21 cellular contexts compared by ENCODE assay signal in the genomic region with DNA sequence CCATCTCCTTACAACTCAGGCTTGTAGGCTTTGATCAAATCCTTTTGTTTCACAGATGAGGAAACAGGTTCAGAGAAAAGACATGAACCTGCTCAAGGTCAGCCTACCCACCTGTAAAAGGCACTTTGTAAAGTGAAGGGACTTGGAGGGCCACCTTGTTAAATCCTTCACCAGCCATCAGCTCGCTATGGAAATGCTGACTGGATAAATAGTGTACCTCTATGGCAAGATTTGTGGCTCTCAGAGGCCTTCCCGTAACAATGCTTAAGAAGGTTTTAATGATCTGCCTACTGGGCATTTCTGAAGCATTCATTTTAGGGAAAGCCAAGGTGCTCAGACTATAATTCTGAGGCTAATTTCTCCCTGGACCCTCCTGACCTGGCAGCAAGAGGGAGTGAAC.
DNase-seq lines count a peak whose midpoint lies in the region; ATAC-seq and TF ChIP-seq lines count a peak whose summit lies in the region.
"Had no signal": no experiment of that assay in that cellular context is flagged by ENCODE, and none has a peak within 500 bp of the region (broad histone marks: within the 10 kb centered on the region; RNA-seq: fewer than 3 reads in every experiment).

No MANE protein-coding gene starts in this region.

- H3K27me3 ChIP-seq in esophagus muscularis mucosa, result no peaks in the 10 kb centered on the region

- H3K27ac ChIP-seq in esophagus muscularis mucosa (replicated peaks in 1 of 4), result no peak overlapping the region
- H3K27ac ChIP-seq: KMS-11, SK-N-MC had no signal

- TF ChIP-seq EP300 in esophagus muscularis mucosa (IDR thresholded peaks at IDR 0.05), result no peak

- H3K27ac Mint-ChIP-seq in activated naive CD8-positive, alpha-beta T cell treated with anti-CD3 and anti-CD28 coated beads, Interleukin-2, amount 50 U/mL, for 24 hours, result peak overlapping the region; percentile 82
- H3K27ac Mint-ChIP-seq in activated naive CD8-positive, alpha-beta T cell treated with anti-CD3 and anti-CD28 coated beads for 36 hours, result no peak overlapping the region
- H3K27ac Mint-ChIP-seq in stimulated activated naive B cell treated with anti-CD40 and anti-IgM and Interleukin-4, amounts not matched to agents 10 μg/mL and 1 μg/mL and 100 μg/mL, for 72 hours, result peak overlapping the region; percentile 96
- H3K27ac Mint-ChIP-seq in activated T-helper 2 cell treated with anti-CD3 and anti-CD28 coated beads, Interferon-gamma antibody, Interleukin-2, Interleukin-4, amounts not matched to agents 10 μg/mL and 5 μg/mL and 100 μg/mL, durations not matched to agents 14 hours and 24 hours and 36 hours, result no peak overlapping the region

- no peak for DNase-seq in activated naive CD8-positive, alpha-beta T cell treated with anti-CD3 and anti-CD28 coated beads, Interleukin-2, amount 50 U/mL, for 24 hours
- no peak for DNase-seq in activated naive CD8-positive, alpha-beta T cell treated with anti-CD3 and anti-CD28 coated beads for 36 hours
- DNase-seq in DMS79 treated with DMSO at 0.1 percent for 48 hours (lab: John Stamatoyannopoulos, UW) (peak; percentile 88), esophagus muscularis mucosa (ENCODE audit: extremely low spot score) (peak; percentile 29)
- no peak for DNase-seq in stimulated activated naive B cell treated with anti-CD40 and anti-IgM and Interleukin-4, amounts not matched to agents 10 μg/mL and 1 μg/mL and 100 μg/mL, for 72 hours
- DNase-seq in activated CD4-positive, alpha-beta T cell treated with anti-CD3 and anti-CD28 coated beads, Interleukin-2, amount 50 U/mL, for 48 hours, result no peak
- no peak for DNase-seq in activated T-helper 2 cell treated with anti-CD3 and anti-CD28 coated beads, Interferon-gamma antibody, Interleukin-2, Interleukin-4, amounts not matched to agents 10 μg/mL and 5 μg/mL and 100 μg/mL, durations not matched to agents 14 hours and 24 hours and 36 hours (ENCODE audit: low spot score)
- DNase-seq: 8988T; C1 segment of cervical spinal cord; CD4-positive, alpha-beta memory T cell; COR-L47; DMS53; MM.1S; NCI-H2029; NCI-H2227 treated with DMSO at 0.1 percent for 48 hours; NCI-H526 treated with DMSO at 0.1 percent for 48 hours; OCI-M1; SIG-M5 had no signal

- WGBS in esophagus muscularis mucosa, result 88% methylated on average over 2 of the region's 2 CpGs

- intact Hi-C loops in esophagus muscularis mucosa (cut with DNase I), result no loop called here
- intact Hi-C loops in activated T-helper 2 cell treated with anti-CD3 and anti-CD28 coated beads, Interferon-gamma antibody, Interleukin-2, Interleukin-4, amounts not matched to agents 10 μg/mL and 5 μg/mL and 100 μg/mL, durations not matched to agents 14 hours and 24 hours and 36 hours (cut with micrococcal nuclease), result no loop called here

- H3K36me3 ChIP-seq in esophagus muscularis mucosa, result no peaks in the 10 kb centered on the region

- H3K4me3 ChIP-seq in esophagus muscularis mucosa, result no peak overlapping the region
- H3K4me3 ChIP-seq: SK-N-MC had no signal

- no peak for TF ChIP-seq POLR2A in esophagus muscularis mucosa (IDR thresholded peaks at IDR 0.05; ENCODE audit: low read depth)

- H3K4me1 Mint-ChIP-seq in activated naive CD8-positive, alpha-beta T cell treated with anti-CD3 and anti-CD28 coated beads, Interleukin-2, amount 50 U/mL, for 24 hours, result peaks cover 77% of the 10 kb centered on the region
- H3K4me1 Mint-ChIP-seq in activated naive CD8-positive, alpha-beta T cell treated with anti-CD3 and anti-CD28 coated beads for 36 hours, result peaks cover 49% of the 10 kb centered on the region
- H3K4me1 Mint-ChIP-seq in stimulated activated naive B cell treated with anti-CD40 and anti-IgM and Interleukin-4, amounts not matched to agents 10 μg/mL and 1 μg/mL and 100 μg/mL, for 72 hours, result peaks cover 70 to 88% of the 10 kb centered on the region in 2 donors
- peaks cover 54% of the 10 kb centered on the region for H3K4me1 Mint-ChIP-seq in activated T-helper 2 cell treated with anti-CD3 and anti-CD28 coated beads, Interferon-gamma antibody, Interleukin-2, Interleukin-4, amounts not matched to agents 10 μg/mL and 5 μg/mL and 100 μg/mL, durations not matched to agents 14 hours and 24 hours and 36 hours (ENCODE audit: low read depth)

- H3K4me3 Mint-ChIP-seq in activated naive CD8-positive, alpha-beta T cell treated with anti-CD3 and anti-CD28 coated beads, Interleukin-2, amount 50 U/mL, for 24 hours, result no peak overlapping the region
- no peak overlapping the region for H3K4me3 Mint-ChIP-seq in activated naive CD8-positive, alpha-beta T cell treated with anti-CD3 and anti-CD28 coated beads for 36 hours
- H3K4me3 Mint-ChIP-seq in stimulated activated naive B cell treated with anti-CD40 and anti-IgM and Interleukin-4, amounts not matched to agents 10 μg/mL and 1 μg/mL and 100 μg/mL, for 72 hours, result no peak overlapping the region
- no peak overlapping the region for H3K4me3 Mint-ChIP-seq in activated T-helper 2 cell treated with anti-CD3 and anti-CD28 coated beads, Interferon-gamma antibody, Interleukin-2, Interleukin-4, amounts not matched to agents 10 μg/mL and 5 μg/mL and 100 μg/mL, durations not matched to agents 14 hours and 24 hours and 36 hours (ENCODE audit: low read depth)
- H3K4me3 Mint-ChIP-seq: CD4-positive, alpha-beta memory T cell had no signal

- H3K4me1 ChIP-seq in esophagus muscularis mucosa, result no peaks in the 10 kb centered on the region

- peaks cover 22% of the 10 kb centered on the region for H3K9me3 Mint-ChIP-seq in activated naive CD8-positive, alpha-beta T cell treated with anti-CD3 and anti-CD28 coated beads, Interleukin-2, amount 50 U/mL, for 24 hours
- H3K9me3 Mint-ChIP-seq in activated naive CD8-positive, alpha-beta T cell treated with anti-CD3 and anti-CD28 coated beads for 36 hours, result peaks cover 16% of the 10 kb centered on the region
- peaks cover 14 to 17% of the 10 kb centered on the region in 2 donors for H3K9me3 Mint-ChIP-seq in stimulated activated naive B cell treated with anti-CD40 and anti-IgM and Interleukin-4, amounts not matched to agents 10 μg/mL and 1 μg/mL and 100 μg/mL, for 72 hours
- H3K9me3 Mint-ChIP-seq in activated T-helper 2 cell treated with anti-CD3 and anti-CD28 coated beads, Interferon-gamma antibody, Interleukin-2, Interleukin-4, amounts not matched to agents 10 μg/mL and 5 μg/mL and 100 μg/mL, durations not matched to agents 14 hours and 24 hours and 36 hours, result peaks cover 27% of the 10 kb centered on the region

- TF ChIP-seq CTCF in esophagus muscularis mucosa (IDR thresholded peaks at IDR 0.05), result no peak

- H3K9me3 ChIP-seq in esophagus muscularis mucosa, result peaks cover 0 to 6% (median 0%) of the 10 kb centered on the region in 4 donors

- ATAC-seq in activated naive CD8-positive, alpha-beta T cell treated with anti-CD3 and anti-CD28 coated beads, Interleukin-2, amount 50 U/mL, for 24 hours, result no peak
- no peak for ATAC-seq in stimulated activated naive B cell treated with anti-CD40 and anti-IgM and Interleukin-4, amounts not matched to agents 10 μg/mL and 1 μg/mL and 100 μg/mL, for 72 hours (replicated peaks)
- no peak for ATAC-seq in HG03108 (IDR thresholded peaks at IDR 0.05; ENCODE audit: unreplicated experiment)

- H3K27me3 Mint-ChIP-seq in activated naive CD8-positive, alpha-beta T cell treated with anti-CD3 and anti-CD28 coated beads, Interleukin-2, amount 50 U/mL, for 24 hours, result no peaks in the 10 kb centered on the region
- H3K27me3 Mint-ChIP-seq in activated naive CD8-positive, alpha-beta T cell treated with anti-CD3 and anti-CD28 coated beads for 36 hours, result no peaks in the 10 kb centered on the region
- no peaks in the 10 kb centered on the region for H3K27me3 Mint-ChIP-seq in stimulated activated naive B cell treated with anti-CD40 and anti-IgM and Interleukin-4, amounts not matched to agents 10 μg/mL and 1 μg/mL and 100 μg/mL, for 72 hours
- H3K27me3 Mint-ChIP-seq in activated T-helper 2 cell treated with anti-CD3 and anti-CD28 coated beads, Interferon-gamma antibody, Interleukin-2, Interleukin-4, amounts not matched to agents 10 μg/mL and 5 μg/mL and 100 μg/mL, durations not matched to agents 14 hours and 24 hours and 36 hours (ENCODE audit: low read depth), result no peaks in the 10 kb centered on the region
- H3K27me3 Mint-ChIP-seq: CD4-positive, alpha-beta memory T cell had no signal

- peaks cover 12% of the 10 kb centered on the region for H3K36me3 Mint-ChIP-seq in activated naive CD8-positive, alpha-beta T cell treated with anti-CD3 and anti-CD28 coated beads, Interleukin-2, amount 50 U/mL, for 24 hours (ENCODE audit: low read depth)
- peaks cover 15% of the 10 kb centered on the region for H3K36me3 Mint-ChIP-seq in activated naive CD8-positive, alpha-beta T cell treated with anti-CD3 and anti-CD28 coated beads for 36 hours
- H3K36me3 Mint-ChIP-seq in stimulated activated naive B cell treated with anti-CD40 and anti-IgM and Interleukin-4, amounts not matched to agents 10 μg/mL and 1 μg/mL and 100 μg/mL, for 72 hours, result peaks cover 7 to 16% of the 10 kb centered on the region in 2 donors
- H3K36me3 Mint-ChIP-seq in activated T-helper 2 cell treated with anti-CD3 and anti-CD28 coated beads, Interferon-gamma antibody, Interleukin-2, Interleukin-4, amounts not matched to agents 10 μg/mL and 5 μg/mL and 100 μg/mL, durations not matched to agents 14 hours and 24 hours and 36 hours (ENCODE audit: low read depth), result peaks cover 8% of the 10 kb centered on the region

Comparison
In these comparisons a context has a peak if more than half of its experiments do, and no peak if none do; other contexts are left out.
1. H3K27ac Mint-ChIP-seq: peak in activated naive CD8-positive, alpha-beta T cell treated with anti-CD3 and anti-CD28 coated beads, Interleukin-2, amount 50 U/mL, for 24 hours (single experiment) and stimulated activated naive B cell treated with anti-CD40 and anti-IgM and Interleukin-4, amounts not matched to agents 10 μg/mL and 1 μg/mL and 100 μg/mL, for 72 hours (single experiment); none in activated naive CD8-positive, alpha-beta T cell treated with anti-CD3 and anti-CD28 coated beads for 36 hours (single experiment) and activated T-helper 2 cell treated with anti-CD3 and anti-CD28 coated beads, Interferon-gamma antibody, Interleukin-2, Interleukin-4, amounts not matched to agents 10 μg/mL and 5 μg/mL and 100 μg/mL, durations not matched to agents 14 hours and 24 hours and 36 hours (single experiment).
2. DNase-seq: peak in DMS79 treated with DMSO at 0.1 percent for 48 hours (single experiment) and esophagus muscularis mucosa (single experiment); none in activated naive CD8-positive, alpha-beta T cell treated with anti-CD3 and anti-CD28 coated beads, Interleukin-2, amount 50 U/mL, for 24 hours (single experiment), activated naive CD8-positive, alpha-beta T cell treated with anti-CD3 and anti-CD28 coated beads for 36 hours (single experiment), stimulated activated naive B cell treated with anti-CD40 and anti-IgM and Interleukin-4, amounts not matched to agents 10 μg/mL and 1 μg/mL and 100 μg/mL, for 72 hours (single experiment), activated CD4-positive, alpha-beta T cell treated with anti-CD3 and anti-CD28 coated beads, Interleukin-2, amount 50 U/mL, for 48 hours (0 of 2) and activated T-helper 2 cell treated with anti-CD3 and anti-CD28 coated beads, Interferon-gamma antibody, Interleukin-2, Interleukin-4, amounts not matched to agents 10 μg/mL and 5 μg/mL and 100 μg/mL, durations not matched to agents 14 hours and 24 hours and 36 hours (single experiment).